In genomic region chr7:128841961-128842673, GRCh38 we compare ENCODE assay signal across 8 cellular contexts. TPM values are rescaled to one million over a fixed set of nuclear protein-coding genes. Genes with fewer than 3 reads are reported as not detected.
DNase-seq lines count a peak whose midpoint lies in the region; ATAC-seq and TF ChIP-seq lines count a peak whose summit lies in the region.

No MANE protein-coding gene starts in this region.

- no peak overlapping the region for H3K4me3 ChIP-seq in WI38 (ENCODE audit: low read depth, low read length)
- H3K4me3 ChIP-seq in colonic mucosa, result no peak overlapping the region
- no peak overlapping the region for H3K4me3 ChIP-seq in mesendoderm (ENCODE audit: low read length)

- H3K18ac ChIP-seq in mesendoderm (ENCODE audit: low read length), result no peak overlapping the region

- WGBS in mesendoderm (ENCODE audit: extremely low coverage, insufficient coverage, low lambda C conversion rate), result no CpG with 5 or more reads among the region's 35 CpGs

- no peaks in the 10 kb centered on the region for H3K27me3 Mint-ChIP-seq in CD4-positive, alpha-beta T cell

- H3K23ac ChIP-seq in mesendoderm (ENCODE audit: low read length), result no peak overlapping the region

- H3K56ac ChIP-seq in mesendoderm (ENCODE audit: low read length), result no peak overlapping the region

- DNase-seq in CD4-positive, alpha-beta T cell, result peak in 9 of 10 experiments; percentile 20 to 60 (median 46)
- peak; percentile 36 for DNase-seq in HT1080 (ENCODE audit: low read depth)
- DNase-seq in colonic mucosa, result peak; percentile 53
- peak; percentile 76 for DNase-seq in mesendoderm
- DNase-seq in stimulated activated naive CD8-positive, alpha-beta T cell treated with anti-CD3 and anti-CD28 coated beads, Interleukin-15, Interleukin-2, amounts not matched to agents 100 U/mL and 50 U/mL, for 24 hours, result peak; percentile 72
- DNase-seq in ureter (ENCODE audit: low spot score), result no peak

- no peak overlapping the region for H3K27ac ChIP-seq in CD4-positive, alpha-beta T cell (ENCODE audit: low read depth, low read length)
- no peak overlapping the region for H3K27ac ChIP-seq in colonic mucosa
- no peak overlapping the region for H3K27ac ChIP-seq in mesendoderm (ENCODE audit: low read depth, low read length)

- H3K4me3 Mint-ChIP-seq in CD4-positive, alpha-beta T cell, result no peak overlapping the region

- H3K9ac ChIP-seq in colonic mucosa (ENCODE audit: low read depth in 2 of 2, low read length in 2 of 2) (no peak overlapping the region), mesendoderm (ENCODE audit: low read length) (no peak overlapping the region)

- H3K79me1 ChIP-seq in mesendoderm (ENCODE audit: low read length), result no peaks in the 10 kb centered on the region

- no peak overlapping the region for H2BK5ac ChIP-seq in mesendoderm (ENCODE audit: low read length)

- H2BK15ac ChIP-seq in mesendoderm (replicated peaks; ENCODE audit: low read depth), result no peak overlapping the region

- ATAC-seq in CD4-positive, alpha-beta T cell (ENCODE audit: poor library complexity), result peak; percentile 64
- ATAC-seq in stimulated activated naive CD8-positive, alpha-beta T cell treated with anti-CD3 and anti-CD28 coated beads, Interleukin-15, Interleukin-2, amounts not matched to agents 100 U/mL and 50 U/mL, for 24 hours, result peak; percentile 48
- no peak for ATAC-seq in HG02840 (IDR thresholded peaks at IDR 0.05; ENCODE audit: low FRiP score, unreplicated experiment)

- no peaks in the 10 kb centered on the region for H3K79me2 ChIP-seq in mesendoderm (ENCODE audit: control insufficient read depth, insufficient read depth, low read length)

- no peak overlapping the region for H3K4ac ChIP-seq in mesendoderm (ENCODE audit: low read depth, low read length)

- H3K27me3 ChIP-seq in CD4-positive, alpha-beta T cell (ENCODE audit: control insufficient read depth, insufficient read depth, low read length), result no peaks in the 10 kb centered on the region
- H3K27me3 ChIP-seq in colonic mucosa (no peaks in the 10 kb centered on the region), mesendoderm (ENCODE audit: insufficient read depth, low read length, poor library complexity) (no peaks in the 10 kb centered on the region)

- POLR2A ChIA-PET in CD4-positive, alpha-beta T cell (lab: Charles Lee), result no interaction called here

- H3K4me2 ChIP-seq in mesendoderm (ENCODE audit: low read length), result no peak overlapping the region

- no peak overlapping the region for H2BK120ac ChIP-seq in mesendoderm (ENCODE audit: low read depth, low read length)

- no peak overlapping the region for H2AK5ac ChIP-seq in mesendoderm (ENCODE audit: low read length)

- no peaks in the 10 kb centered on the region for H3K9me3 Mint-ChIP-seq in CD4-positive, alpha-beta T cell

- H3K4me1 ChIP-seq in colonic mucosa, result no peaks in the 10 kb centered on the region
- no peaks in the 10 kb centered on the region for H3K4me1 ChIP-seq in mesendoderm (ENCODE audit: control insufficient read depth, low read depth, low read length)

- H4K5ac ChIP-seq in mesendoderm (ENCODE audit: low read length), result no peak overlapping the region

- no peaks in the 10 kb centered on the region for H3K36me3 Mint-ChIP-seq in CD4-positive, alpha-beta T cell (ENCODE audit: low read depth)

- CTCF ChIA-PET in CD4-positive, alpha-beta T cell (lab: Charles Lee), result interaction anchor here (1.0 to 1.4 kb wide), 3 partner anchors 18 to 42 kb away, joined by 4 to 8 read pairs (median 4); partner anchors contain the start of gene ATP6V1F

- peak; percentile 74 for TF ChIP-seq CTCF in CD4-positive, alpha-beta T cell (IDR thresholded peaks at IDR 0.05)
- peak; percentile 59 for TF ChIP-seq CTCF in WI38 (IDR thresholded peaks at IDR 0.05; ENCODE audit: low read depth, low read length)
- TF ChIP-seq CTCF in colonic mucosa (IDR thresholded peaks at IDR 0.05), result peak; percentile 76

- H3K9me3 ChIP-seq in CD4-positive, alpha-beta T cell (ENCODE audit: control insufficient read depth, low read length), result no peaks in the 10 kb centered on the region
- no peaks in the 10 kb centered on the region for H3K9me3 ChIP-seq in colonic mucosa

- intact Hi-C loops in CD4-positive, alpha-beta T cell (cut with DNase I, micrococcal nuclease), result loop anchor here (1.0 kb wide), 1 partner anchor 41 kb away; no protein-coding TSS in a partner anchor
- intact Hi-C loops in colonic mucosa (cut with DNase I), result loop anchor here (2.0 kb wide), 1 partner anchor 41 kb away; no protein-coding TSS in a partner anchor

- no peaks in the 10 kb centered on the region for H3K4me1 Mint-ChIP-seq in CD4-positive, alpha-beta T cell (ENCODE audit: low read depth)

- H4K8ac ChIP-seq in mesendoderm (ENCODE audit: low read depth, low read length), result no peak overlapping the region

- no peaks in the 10 kb centered on the region for H3K36me3 ChIP-seq in colonic mucosa
- H3K36me3 ChIP-seq in mesendoderm (ENCODE audit: control insufficient read depth, insufficient read depth, low read length), result peaks cover 33% of the 10 kb centered on the region

- no peak overlapping the region for H3K27ac Mint-ChIP-seq in CD4-positive, alpha-beta T cell

RNA-seq across cellular contexts. Expression of gene FLNC, which starts 11.9 kb away (rescaled TPM):
- under 1 TPM; 0.06 to 0.08 TPM for total RNA-seq in CD4-positive, alpha-beta T cell
- 38.2 and 38.6 TPM in 2 replicates for total RNA-seq in HT1080 (2014; rRNA removed; shearing (Covaris generic))
- polyA plus RNA-seq in HT1080 (2015; cell fraction: cytosol; rRNA removed), result 6.4 and 6.6 TPM in 2 replicates
- polyA plus RNA-seq in HT1080 (2015; cell fraction: nucleus; rRNA removed), result 59.0 and 60.8 TPM in 2 replicates
- total RNA-seq in colonic mucosa (10 to 100 TPM in 1 of 2 donors, 1 to 10 TPM in 1; 4.5 to 88.6 TPM), ureter (84.1 TPM)
- polyA plus RNA-seq in mesendoderm (2013, experiment 1 of 2), result 18.1 TPM
- 18.0 TPM for polyA plus RNA-seq in mesendoderm (2013, experiment 2 of 2)

RNA-seq across cellular contexts. Expression of gene ATP6V1F, which starts 20.5 kb away (rescaled TPM):
- 10 to 100 TPM; 49.6 to 54.3 TPM for total RNA-seq in CD4-positive, alpha-beta T cell
- 114 and 126 TPM in 2 replicates for total RNA-seq in HT1080 (2014; rRNA removed; shearing (Covaris generic))
- polyA plus RNA-seq in HT1080 (2015; cell fraction: cytosol; rRNA removed), result 102 and 111 TPM in 2 replicates
- 28.0 and 33.8 TPM in 2 replicates for polyA plus RNA-seq in HT1080 (2015; cell fraction: nucleus; rRNA removed)
- total RNA-seq in colonic mucosa (100 to 1,000 TPM in 1 of 2 donors, 10 to 100 TPM in 1; 94.4 to 105 TPM), ureter (133 TPM)
- 141 TPM for polyA plus RNA-seq in mesendoderm (2013, experiment 1 of 2)
- 142 TPM for polyA plus RNA-seq in mesendoderm (2013, experiment 2 of 2)

RNA-seq across cellular contexts. Expression of gene CCDC136, which starts 50.3 kb away (rescaled TPM):
- 1 to 10 TPM; 4.5 to 4.9 TPM for total RNA-seq in CD4-positive, alpha-beta T cell
- total RNA-seq in HT1080 (2014; rRNA removed; shearing (Covaris generic)), result 5.7 and 7.6 TPM in 2 replicates
- 3.1 and 4.7 TPM in 2 replicates for polyA plus RNA-seq in HT1080 (2015; cell fraction: cytosol; rRNA removed)
- polyA plus RNA-seq in HT1080 (2015; cell fraction: nucleus; rRNA removed), result 28.4 and 31.0 TPM in 2 replicates
- total RNA-seq in colonic mucosa, result 1 to 10 TPM in 1 of 2 donors, under 1 TPM in 1; 0.64 to 5.8 TPM
- polyA plus RNA-seq in mesendoderm (2013, experiment 1 of 2), result 7.6 TPM
- polyA plus RNA-seq in mesendoderm (2013, experiment 2 of 2), result 6.9 TPM
- total RNA-seq in ureter, result 12.5 TPM

Comparison
In these comparisons a context has a peak if more than half of its experiments do, and no peak if none do; other contexts are left out.
1. RNA of gene FLNC, which starts 11.9 kb away (total RNA-seq): 4.5 to 88.6 TPM in colonic mucosa, 84.1 TPM in ureter (single experiment) and 38.2 to 38.6 TPM in HT1080; 0.06 to 0.08 TPM in CD4-positive, alpha-beta T cell; every median in the first group is over 4 times any median in the second.
2. Peak in every context shown above with its lines, with median percentiles within 50 percentile points of each other: CTCF ChIP-seq.